20 cellular contexts compared by ENCODE assay signal in genomic region chr13:80242728-80243427, GRCh38.
"Had no signal": no experiment of that assay in that cellular context is flagged by ENCODE, and none has a peak within 500 bp of the region (broad histone marks: within the 10 kb centered on the region; RNA-seq: fewer than 3 reads in every experiment).

No MANE protein-coding gene starts in this region.

- H3K9me3 ChIP-seq: body of pancreas, colonic mucosa, gastrocnemius medialis, right atrium auricular region, upper lobe of left lung had no signal

- H3K36me3 ChIP-seq: colonic mucosa, gastrocnemius medialis, neural progenitor cell, right atrium auricular region, upper lobe of left lung had no signal

- DNase-seq: activated CD4-positive, alpha-beta T cell treated with anti-CD3 and anti-CD28 coated beads for 1 hour; activated CD4-positive, alpha-beta T cell treated with anti-CD3 and anti-CD28 coated beads, Interleukin-2, amount 50 U/mL, for 1 hour; activated CD8-positive, alpha-beta T cell treated with anti-CD3 and anti-CD28 coated beads for 36 hours; activated naive CD8-positive, alpha-beta T cell treated with anti-CD3 and anti-CD28 coated beads, Interleukin-2, amount 50 U/mL, for 24 hours; activated T-cell treated with anti-CD3 and anti-CD28 coated beads, Interleukin-2, amount 50 U/mL, for 48 hours; anterior cingulate cortex; body of pancreas; colonic mucosa; effector CD8-positive, alpha-beta T cell; gastrocnemius medialis; glutamatergic neuron; mesenchymal stem cell; natural killer cell; occipital lobe; stimulated activated naive CD8-positive, alpha-beta T cell treated with anti-CD3 and anti-CD28 coated beads, Interleukin-15, amount 100 ng/mL, for 72 hours; substantia nigra; upper lobe of left lung had no signal

- H3K27ac ChIP-seq: body of pancreas, colonic mucosa, gastrocnemius medialis, neural progenitor cell, right atrium auricular region, upper lobe of left lung had no signal

- H3K4me1 ChIP-seq: body of pancreas, colonic mucosa, gastrocnemius medialis, neural progenitor cell, right atrium auricular region had no signal

- FAIRE-seq: islet of Langerhans had no signal

- ATAC-seq: activated CD8-positive, alpha-beta T cell treated with anti-CD3 and anti-CD28 coated beads for 36 hours; activated naive CD8-positive, alpha-beta T cell treated with anti-CD3 and anti-CD28 coated beads, Interleukin-2, amount 50 U/mL, for 24 hours; body of pancreas; gastrocnemius medialis; natural killer cell; stimulated activated naive CD8-positive, alpha-beta T cell treated with anti-CD3 and anti-CD28 coated beads, Interleukin-15, amount 100 ng/mL, for 72 hours had no signal

- H3K4me3 ChIP-seq: body of pancreas, colonic mucosa, gastrocnemius medialis, neural progenitor cell, right atrium auricular region, upper lobe of left lung had no signal

- H3K4me2 ChIP-seq: neural progenitor cell had no signal

- H3K27me3 ChIP-seq: body of pancreas, colonic mucosa, gastrocnemius medialis, neural progenitor cell, right atrium auricular region, upper lobe of left lung had no signal
